Comparison of ENCODE assay signal across 16 cellular contexts in genomic region chr17:8482546-8482945, GRCh38. TPM values are rescaled to one million over a fixed set of nuclear protein-coding genes. Genes with fewer than 3 reads are reported as not detected.
DNase-seq lines count a peak whose midpoint lies in the region; ATAC-seq and TF ChIP-seq lines count a peak whose summit lies in the region.
"Had no signal": no experiment of that assay in that cellular context is flagged by ENCODE, and none has a peak within 500 bp of the region (broad histone marks: within the 10 kb centered on the region; RNA-seq: fewer than 3 reads in every experiment).

No MANE protein-coding gene starts in this region.

- H3K36me3 Mint-ChIP-seq in HFFc6 (ENCODE audit: low read depth), result peaks cover 58% of the 10 kb centered on the region
- peaks cover 35% of the 10 kb centered on the region for H3K36me3 Mint-ChIP-seq in activated T-cell treated with anti-CD3 and anti-CD28 coated beads, Interleukin-2, amount 50 U/mL, for 4 hours (ENCODE audit: insufficient read depth)

- H3K4me1 ChIP-seq in stomach, result peaks cover 0 to 21% (median 16%) of the 10 kb centered on the region in 4 donors
- H3K4me1 ChIP-seq: Caco-2 had no signal

- peak overlapping the region; percentile 51 for H3K27ac Mint-ChIP-seq in HFFc6
- H3K27ac Mint-ChIP-seq in stimulated activated naive CD8-positive, alpha-beta T cell treated with anti-CD3 and anti-CD28 coated beads, Interleukin-15, amount 100 ng/mL, for 72 hours, result peak overlapping the region in 1 of 2 donors; percentile 26

- H3K27ac ChIP-seq in temporal lobe (ENCODE audit: low read depth, low read length) (peak overlapping the region; percentile 23), stomach (peak overlapping the region in 1 of 5 donors; percentile 11)
- H3K27ac ChIP-seq: C4-2B, Peyer's patch had no signal

- ATAC-seq in stimulated activated naive CD8-positive, alpha-beta T cell treated with anti-CD3 and anti-CD28 coated beads, Interleukin-15, amount 100 ng/mL, for 72 hours, result no peak
- no peak for ATAC-seq in left colon
- no peak for ATAC-seq in activated T-cell treated with anti-CD3 and anti-CD28 coated beads, Interleukin-2, amount 50 U/mL, for 4 hours
- ATAC-seq: HCT116 had no signal

- 85 to 92% (median 87%) methylated on average over 5 of the region's 5 CpGs for WGBS in stomach, 5 donors

- TF ChIP-seq CTCF in HFFc6 (IDR thresholded peaks at IDR 0.05) (no peak), foreskin fibroblast (IDR thresholded peaks at IDR 0.05; ENCODE audit: low read depth, low read length) (no peak), stomach (IDR thresholded peaks at IDR 0.05) (no peak)

- no peaks in the 10 kb centered on the region for H3K27me3 ChIP-seq in stomach
- H3K27me3 ChIP-seq: Peyer's patch had no signal

- H3K9me3 Mint-ChIP-seq in HFFc6, result peaks cover 11% of the 10 kb centered on the region
- H3K9me3 Mint-ChIP-seq in stimulated activated naive CD8-positive, alpha-beta T cell treated with anti-CD3 and anti-CD28 coated beads, Interleukin-15, amount 100 ng/mL, for 72 hours, result peaks cover 6 to 10% of the 10 kb centered on the region in 2 donors
- peaks cover 18% of the 10 kb centered on the region for H3K9me3 Mint-ChIP-seq in activated T-cell treated with anti-CD3 and anti-CD28 coated beads, Interleukin-2, amount 50 U/mL, for 4 hours

- H3K4me3 Mint-ChIP-seq in HFFc6, result no peak overlapping the region
- H3K4me3 Mint-ChIP-seq in stimulated activated naive CD8-positive, alpha-beta T cell treated with anti-CD3 and anti-CD28 coated beads, Interleukin-15, amount 100 ng/mL, for 72 hours, result no peak overlapping the region
- H3K4me3 Mint-ChIP-seq in activated T-cell treated with anti-CD3 and anti-CD28 coated beads, Interleukin-2, amount 50 U/mL, for 4 hours, result no peak overlapping the region

- peaks cover 0 to 9% (median 0%) of the 10 kb centered on the region in 4 donors for H3K9me3 ChIP-seq in stomach
- H3K9me3 ChIP-seq: Caco-2, Peyer's patch had no signal

- no peak for TF ChIP-seq POLR2A in stomach (IDR thresholded peaks at IDR 0.05)

- H3K36me3 ChIP-seq in stomach, result peaks cover 16 to 87% (median 74%) of the 10 kb centered on the region in 4 donors

- peaks cover 34% of the 10 kb centered on the region for H3K4me1 Mint-ChIP-seq in HFFc6 (ENCODE audit: low read depth)
- H3K4me1 Mint-ChIP-seq in stimulated activated naive CD8-positive, alpha-beta T cell treated with anti-CD3 and anti-CD28 coated beads, Interleukin-15, amount 100 ng/mL, for 72 hours, result no peaks in the 10 kb centered on the region
- no peaks in the 10 kb centered on the region for H3K4me1 Mint-ChIP-seq in activated T-cell treated with anti-CD3 and anti-CD28 coated beads, Interleukin-2, amount 50 U/mL, for 4 hours (ENCODE audit: low read depth)

- no peak for TF ChIP-seq EP300 in stomach (IDR thresholded peaks at IDR 0.05)

- intact Hi-C loops in stomach (cut with DNase I; ENCODE audit: low total_unique reads), result no loop called here
- intact Hi-C loops in left colon (cut with DNase I, micrococcal nuclease), result no loop called here

- H3K4me3 ChIP-seq in foreskin fibroblast (ENCODE audit: low read depth in 1 of 2, low read length in 2 of 2) (no peak overlapping the region), stomach (no peak overlapping the region)
- H3K4me3 ChIP-seq: Peyer's patch had no signal

- DNase-seq in HFFc6, result no peak
- DNase-seq in astrocyte of the hippocampus (ENCODE audit: low read depth, low spot score), result peak; percentile 52
- peak; percentile 47 to 80 for DNase-seq in foreskin fibroblast
- no peak for DNase-seq in stomach
- DNase-seq in stimulated activated naive CD8-positive, alpha-beta T cell treated with anti-CD3 and anti-CD28 coated beads, Interleukin-15, amount 100 ng/mL, for 72 hours, result no peak
- no peak for DNase-seq in left colon
- DNase-seq in activated T-cell treated with anti-CD3 and anti-CD28 coated beads, Interleukin-2, amount 50 U/mL, for 4 hours, result no peak
- DNase-seq: Caco-2, NCI-H2029, NCI-H2171 treated with DMSO at 0.1 percent for 48 hours, NCI-H510A had no signal

- peaks cover 3% of the 10 kb centered on the region for H3K27me3 Mint-ChIP-seq in HFFc6 (ENCODE audit: insufficient read depth)
- H3K27me3 Mint-ChIP-seq in stimulated activated naive CD8-positive, alpha-beta T cell treated with anti-CD3 and anti-CD28 coated beads, Interleukin-15, amount 100 ng/mL, for 72 hours, result no peaks in the 10 kb centered on the region
- H3K27me3 Mint-ChIP-seq in activated T-cell treated with anti-CD3 and anti-CD28 coated beads, Interleukin-2, amount 50 U/mL, for 4 hours (ENCODE audit: low read depth), result no peaks in the 10 kb centered on the region
- H3K27me3 Mint-ChIP-seq: IgD-negative memory B cell had no signal

RNA-seq across cellular contexts. Expression of gene NDEL1, which starts 46.9 kb away (rescaled TPM):
- total RNA-seq in HFFc6 (2021; fragmentation: NEBNext Ultra II Directional; extraction: Animal tissue kit (Norgen Biotek cat#: 25700)), result 10 to 100 TPM; 65.4 to 79.1 (median 69.2) TPM
- total RNA-seq in temporal lobe, result 36.1 TPM
- total RNA-seq in stomach, result 100 to 1,000 TPM in 1 of 5 donors, 10 to 100 TPM in 4; 12.8 to 102 (median 63.8) TPM
- polyA plus RNA-seq in stomach, result 10 to 100 TPM; 17.6 to 31.9 (median 26.3) TPM
- total RNA-seq in left colon, result 10 to 100 TPM; 52.0 to 65.4 TPM
- total RNA-seq in activated T-cell treated with anti-CD3 and anti-CD28 coated beads, Interleukin-2, amount 50 U/mL, for 4 hours, result 10 to 100 TPM; 49.0 to 51.7 (median 51.4) TPM

Comparison
In these comparisons a context has a peak if more than half of its experiments do, and no peak if none do; other contexts are left out.
1. DNase-seq: peak in astrocyte of the hippocampus (single experiment) and foreskin fibroblast (2 of 2); none in HFFc6 (single experiment), stomach (single experiment), stimulated activated naive CD8-positive, alpha-beta T cell treated with anti-CD3 and anti-CD28 coated beads, Interleukin-15, amount 100 ng/mL, for 72 hours (0 of 2), left colon (0 of 2) and activated T-cell treated with anti-CD3 and anti-CD28 coated beads, Interleukin-2, amount 50 U/mL, for 4 hours (single experiment).